9 cellular contexts compared by ENCODE assay signal in genomic region chr4:48016141-48017107, GRCh38. TPM values are rescaled to one million over a fixed set of nuclear protein-coding genes. Genes with fewer than 3 reads are reported as not detected.
DNase-seq lines count a peak whose midpoint lies in the region; ATAC-seq lines count a peak whose summit lies in the region.
"Had no signal": no experiment of that assay in that cellular context is flagged by ENCODE, and none has a peak within 500 bp of the region (broad histone marks: within the 10 kb centered on the region; RNA-seq: fewer than 3 reads in every experiment).

Gene CNGA1 (minus strand): TSS chr4:48016681. CDS start chr4:47952689, 63,992 bp downstream.
Gene NIPAL1 (plus strand): TSS chr4:48016772. CDS start chr4:48016840, 68 bp downstream.

- H3K4me1 Mint-ChIP-seq in activated CD4-positive, alpha-beta memory T cell treated with anti-CD3 and anti-CD28 coated beads, Interleukin-2, amount 10 ng/mL, durations not matched to agents 7 days and 5 days: peaks cover 4% of the 10 kb centered on the region

- POLR2A ChIA-PET in activated CD4-positive, alpha-beta memory T cell treated with anti-CD3 and anti-CD28 coated beads, Interleukin-2, amount 10 ng/mL, durations not matched to agents 7 days and 5 days (lab: Charles Lee): no interaction called here

- peak within 1 kb of the TSS; percentile 64 for H3K4me3 Mint-ChIP-seq in activated CD4-positive, alpha-beta memory T cell treated with anti-CD3 and anti-CD28 coated beads, Interleukin-2, amount 10 ng/mL, durations not matched to agents 7 days and 5 days

- CTCF ChIA-PET in activated CD4-positive, alpha-beta memory T cell treated with anti-CD3 and anti-CD28 coated beads, Interleukin-2, amount 10 ng/mL, durations not matched to agents 7 days and 5 days (lab: Charles Lee): interaction anchor here (1.1 kb wide), 1 partner anchor 12 kb away, joined by 3 read pairs; no protein-coding TSS in a partner anchor

- DNase-seq in C1 segment of cervical spinal cord (lab: John Stamatoyannopoulos, UW) (peak in 11 of 14 donors; percentile 5 to 56 (median 23)), NCI-H69 (lab: John Stamatoyannopoulos, UW) (peak; percentile 84), medulla oblongata (ENCODE audit: extremely low spot score) (peak; percentile 61)
- DNase-seq in activated CD4-positive, alpha-beta memory T cell treated with anti-CD3 and anti-CD28 coated beads, Interleukin-2, amount 10 ng/mL, durations not matched to agents 7 days and 5 days: peak; percentile 36
- peak; percentile 69 for DNase-seq in effector CD8-positive, alpha-beta T cell (lab: John Stamatoyannopoulos, UW)
- DNase-seq in stimulated activated CD4-positive, alpha-beta T cell treated with anti-CD3 and anti-CD28 coated beads, TNF-alpha, amount 100 ng/mL, for 48 hours (ENCODE audit: low read depth in 3 of 3): peak; percentile 34 to 73 (median 42)

- H3K36me3 Mint-ChIP-seq in activated CD4-positive, alpha-beta memory T cell treated with anti-CD3 and anti-CD28 coated beads, Interleukin-2, amount 10 ng/mL, durations not matched to agents 7 days and 5 days (ENCODE audit: low read depth): no peaks in the 10 kb centered on the region

- no peak within 1 kb of the TSS for H3K27ac Mint-ChIP-seq in activated CD4-positive, alpha-beta memory T cell treated with anti-CD3 and anti-CD28 coated beads, Interleukin-2, amount 10 ng/mL, durations not matched to agents 7 days and 5 days

- peaks cover 3% of the 10 kb centered on the region for H3K9me3 Mint-ChIP-seq in activated CD4-positive, alpha-beta memory T cell treated with anti-CD3 and anti-CD28 coated beads, Interleukin-2, amount 10 ng/mL, durations not matched to agents 7 days and 5 days

- ATAC-seq in GM19372 (IDR thresholded peaks at IDR 0.05; ENCODE audit: low read depth, unreplicated experiment) (peak; percentile 72), HG03457 (IDR thresholded peaks at IDR 0.05; ENCODE audit: unreplicated experiment) (peak; percentile 75)

- H3K27me3 Mint-ChIP-seq in activated CD4-positive, alpha-beta memory T cell treated with anti-CD3 and anti-CD28 coated beads, Interleukin-2, amount 10 ng/mL, durations not matched to agents 7 days and 5 days: peaks cover 51% of the 10 kb centered on the region

RNA-seq across cellular contexts. Expression of gene CNGA1, which starts in this region (rescaled TPM):
- not detected for total RNA-seq in activated CD4-positive, alpha-beta memory T cell treated with anti-CD3 and anti-CD28 coated beads, Interleukin-2, amount 10 ng/mL, durations not matched to agents 7 days and 5 days
- total RNA-seq: T-helper 2 cell treated with Interferon-gamma antibody and Interleukin-4, amounts not matched to agents 100 ng/mL and 5 ng/mL, for 36 hours had no signal

RNA-seq across cellular contexts. Expression of gene NIPAL1, which starts in this region (rescaled TPM):
- under 1 TPM; 0.60 to 0.78 TPM for total RNA-seq in activated CD4-positive, alpha-beta memory T cell treated with anti-CD3 and anti-CD28 coated beads, Interleukin-2, amount 10 ng/mL, durations not matched to agents 7 days and 5 days

Comparison
In these comparisons a context has a peak if more than half of its experiments do, and no peak if none do; other contexts are left out.
1. Peak in every context shown above with its lines: DNase-seq and ATAC-seq.
2. Peak in DNase-seq in activated CD4-positive, alpha-beta memory T cell treated with anti-CD3 and anti-CD28 coated beads, Interleukin-2, amount 10 ng/mL, durations not matched to agents 7 days and 5 days; RNA of the genes that start here not detected or under 1 TPM.
3. DNase-seq: peak in every context shown above with its lines; median percentile 84 in NCI-H69; 69 in effector CD8-positive, alpha-beta T cell; 61 in medulla oblongata; 42 in stimulated activated CD4-positive, alpha-beta T cell treated with anti-CD3 and anti-CD28 coated beads, TNF-alpha, amount 100 ng/mL, for 48 hours; 36 in activated CD4-positive, alpha-beta memory T cell treated with anti-CD3 and anti-CD28 coated beads, Interleukin-2, amount 10 ng/mL, durations not matched to agents 7 days and 5 days; 23 in C1 segment of cervical spinal cord.